ENCODE assay signal across 21 cellular contexts in the genomic region with DNA sequence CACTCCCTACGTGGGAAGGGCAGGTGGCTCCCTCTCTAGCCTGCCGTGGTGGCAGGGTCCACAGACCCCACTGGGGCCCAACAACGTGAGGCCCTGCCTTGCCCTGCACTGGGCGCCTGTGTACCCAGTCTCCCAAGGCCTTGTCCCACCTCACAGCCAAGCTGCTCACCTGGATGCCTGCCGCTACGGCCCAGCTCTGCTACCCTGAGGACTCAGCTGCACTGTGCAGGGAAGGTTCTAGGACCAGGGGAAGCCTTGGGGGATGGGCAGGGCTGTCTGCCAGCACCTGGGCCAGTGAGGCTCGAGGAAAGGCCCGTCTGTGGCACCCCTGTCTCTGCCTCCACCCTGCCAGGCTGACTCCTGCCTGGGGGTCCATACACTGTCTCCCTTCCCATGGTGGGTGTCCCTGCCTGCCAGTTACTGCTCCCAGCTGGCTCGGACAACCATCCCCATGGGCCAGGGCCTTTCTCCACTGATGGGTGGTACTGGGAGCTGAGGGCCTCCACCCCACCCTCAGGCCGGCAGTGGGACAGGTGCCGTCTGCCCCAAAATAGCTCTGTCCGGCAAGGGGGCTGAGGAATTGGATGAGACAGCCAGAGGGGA.
"Had no signal": no experiment of that assay in that cellular context is flagged by ENCODE, and none has a peak within 500 bp of the region (broad histone marks: within the 10 kb centered on the region; RNA-seq: fewer than 3 reads in every experiment).

No MANE protein-coding gene starts in this region.

- H3K4me3 Mint-ChIP-seq: activated naive CD4-positive, alpha-beta T cell treated with anti-CD3 and anti-CD28 coated beads, Interleukin-2, amount 50 U/mL, for 24 hours; activated T-cell treated with anti-CD3 and anti-CD28 coated beads, Interleukin-2, amount 50 U/mL, for 24 hours; stimulated activated naive CD8-positive, alpha-beta T cell treated with anti-CD3 and anti-CD28 coated beads, Interleukin-15, Interleukin-2, amounts not matched to agents 100 ng/mL and 50 ng/mL, for 24 hours had no signal

- H3K36me3 ChIP-seq: upper lobe of right lung had no signal

- H3K4me3 ChIP-seq: body of pancreas, coronary artery, esophagus squamous epithelium, lung, SK-N-MC, upper lobe of right lung had no signal

- H3K36me3 Mint-ChIP-seq: activated naive CD4-positive, alpha-beta T cell treated with anti-CD3 and anti-CD28 coated beads, Interleukin-2, amount 50 U/mL, for 24 hours had no signal

- ATAC-seq: body of pancreas, upper lobe of right lung had no signal

- H3K27ac ChIP-seq: body of pancreas, coronary artery, SK-N-MC, upper lobe of right lung had no signal

- H3K9me3 Mint-ChIP-seq: activated naive CD4-positive, alpha-beta T cell treated with anti-CD3 and anti-CD28 coated beads, Interleukin-2, amount 50 U/mL, for 24 hours; activated T-cell treated with anti-CD3 and anti-CD28 coated beads, Interleukin-2, amount 50 U/mL, for 24 hours; stimulated activated naive CD8-positive, alpha-beta T cell treated with anti-CD3 and anti-CD28 coated beads, Interleukin-15, Interleukin-2, amounts not matched to agents 100 ng/mL and 50 ng/mL, for 24 hours had no signal

- H3K27me3 Mint-ChIP-seq: activated naive CD4-positive, alpha-beta T cell treated with anti-CD3 and anti-CD28 coated beads, Interleukin-2, amount 50 U/mL, for 24 hours; activated T-cell treated with anti-CD3 and anti-CD28 coated beads, Interleukin-2, amount 50 U/mL, for 24 hours; stimulated activated naive CD8-positive, alpha-beta T cell treated with anti-CD3 and anti-CD28 coated beads, Interleukin-15, Interleukin-2, amounts not matched to agents 100 ng/mL and 50 ng/mL, for 24 hours had no signal

- H3K9me3 ChIP-seq: body of pancreas, esophagus squamous epithelium, upper lobe of right lung had no signal

- H3K27me3 ChIP-seq: body of pancreas, esophagus squamous epithelium, upper lobe of right lung had no signal

- DNase-seq: activated CD4-positive, alpha-beta T cell treated with anti-CD3 and anti-CD28 coated beads for 1 hour; activated CD4-positive, alpha-beta T cell treated with anti-CD3 and anti-CD28 coated beads, Interleukin-2, amount 50 U/mL, for 48 hours; activated effector memory CD4-positive, alpha-beta T cell treated with anti-CD3 and anti-CD28 coated beads, Interleukin-2, amount 50 U/mL, for 16 hours; activated T-cell treated with anti-CD3 and anti-CD28 coated beads, Interleukin-2, amount 50 U/mL, for 24 hours; amniotic stem cell; body of pancreas; central memory CD4-positive, alpha-beta T cell; esophagus squamous epithelium; hypothalamus; midbrain; retina; small intestine; stimulated activated CD4-positive, alpha-beta T cell treated with anti-CD3 and anti-CD28 coated beads, Interleukin-4, amount 100 ng/mL, for 4 hours; stimulated activated CD8-positive, alpha-beta memory T cell treated with anti-CD3 and anti-CD28 coated beads, Interleukin-4, amount 100 ng/mL, for 48 hours; T-helper 9 cell; upper lobe of right lung had no signal

- H3K27ac Mint-ChIP-seq: activated naive CD4-positive, alpha-beta T cell treated with anti-CD3 and anti-CD28 coated beads, Interleukin-2, amount 50 U/mL, for 24 hours; activated T-cell treated with anti-CD3 and anti-CD28 coated beads, Interleukin-2, amount 50 U/mL, for 24 hours; stimulated activated naive CD8-positive, alpha-beta T cell treated with anti-CD3 and anti-CD28 coated beads, Interleukin-15, Interleukin-2, amounts not matched to agents 100 ng/mL and 50 ng/mL, for 24 hours had no signal
